In genomic region chr14:36194645-36195044, GRCh38 we compare ENCODE assay signal across 17 cellular contexts. TPM values are rescaled to one million over a fixed set of nuclear protein-coding genes. Genes with fewer than 3 reads are reported as not detected.
A peak's percentile ranks its signal among the peaks of the same experiment; 100 is the strongest.
DNase-seq lines count a peak whose midpoint lies in the region; ATAC-seq and TF ChIP-seq lines count a peak whose summit lies in the region.
"Had no signal": no experiment of that assay in that cellular context is flagged by ENCODE, and none has a peak within 500 bp of the region (broad histone marks: within the 10 kb centered on the region; RNA-seq: fewer than 3 reads in every experiment).

No MANE protein-coding gene starts in this region.

- BruUV-seq in Calu3 (replicated peaks; lab: Mats Ljungman, UMichigan): no TSS peak

- no peaks in the 10 kb centered on the region for H3K9me3 ChIP-seq in upper lobe of left lung
- H3K9me3 ChIP-seq: SK-N-SH had no signal

- no peaks in the 10 kb centered on the region for H3K27me3 ChIP-seq in upper lobe of left lung

- H3K36me3 Mint-ChIP-seq in Calu3 (ENCODE audit: insufficient read depth, unreplicated experiment): no peaks in the 10 kb centered on the region
- no peaks in the 10 kb centered on the region for H3K36me3 Mint-ChIP-seq in activated T-cell treated with anti-CD3 and anti-CD28 coated beads, Interleukin-2, amount 50 U/mL, for 24 hours (ENCODE audit: low read depth)
- H3K36me3 Mint-ChIP-seq: CD4-positive, CD25-positive, alpha-beta regulatory T cell had no signal

- no peak overlapping the region for H3K27ac ChIP-seq in upper lobe of left lung

- peaks cover 25% of the 10 kb centered on the region for H3K27me3 Mint-ChIP-seq in Calu3 (ENCODE audit: unreplicated experiment)
- peaks cover 14% of the 10 kb centered on the region for H3K27me3 Mint-ChIP-seq in activated T-cell treated with anti-CD3 and anti-CD28 coated beads, Interleukin-2, amount 50 U/mL, for 24 hours

- no peaks in the 10 kb centered on the region for H3K4me1 ChIP-seq in upper lobe of left lung

- DNase-seq in Calu3 (no peak), NCI-H1105 treated with DMSO at 0.1 percent for 48 hours (lab: John Stamatoyannopoulos, UW) (peak; percentile 89), NCI-H2029 treated with DMSO at 0.1 percent for 48 hours (lab: John Stamatoyannopoulos, UW) (peak; percentile 94), NCI-H69 (lab: John Stamatoyannopoulos, UW) (peak; percentile 99), AML-193 (lab: John Stamatoyannopoulos, UW) (no peak), upper lobe of left lung (no peak)
- no peak for DNase-seq in activated T-cell treated with anti-CD3 and anti-CD28 coated beads, Interleukin-2, amount 50 U/mL, for 24 hours
- DNase-seq in activated CD4-positive, alpha-beta T cell treated with anti-CD3 and anti-CD28 coated beads, Interleukin-2, amount 50 U/mL, for 1 hour: no peak
- DNase-seq: CD4-positive, CD25-positive, alpha-beta regulatory T cell; GOT3; Kasumi-1; NCI-H1930; SK-N-SH had no signal

- no peaks in the 10 kb centered on the region for H3K9me3 Mint-ChIP-seq in Calu3 (ENCODE audit: low read depth, unreplicated experiment)
- no peaks in the 10 kb centered on the region for H3K9me3 Mint-ChIP-seq in activated T-cell treated with anti-CD3 and anti-CD28 coated beads, Interleukin-2, amount 50 U/mL, for 24 hours

- TF ChIP-seq CTCF in Calu3 (IDR thresholded peaks at IDR 0.05; ENCODE audit: unreplicated experiment) (no peak), upper lobe of left lung (IDR thresholded peaks at IDR 0.05) (no peak)

- TF ChIP-seq EP300 in upper lobe of left lung (IDR thresholded peaks at IDR 0.05): no peak

- intact Hi-C loops in Calu3 (cut with micrococcal nuclease; ENCODE audit: unreplicated experiment): no loop called here

- H3K4me1 Mint-ChIP-seq in Calu3 (ENCODE audit: low read depth, unreplicated experiment): no peaks in the 10 kb centered on the region
- H3K4me1 Mint-ChIP-seq in activated T-cell treated with anti-CD3 and anti-CD28 coated beads, Interleukin-2, amount 50 U/mL, for 24 hours (ENCODE audit: low read depth): no peaks in the 10 kb centered on the region
- H3K4me1 Mint-ChIP-seq: CD4-positive, CD25-positive, alpha-beta regulatory T cell had no signal

- peak overlapping the region; percentile 59 for H3K27ac Mint-ChIP-seq in Calu3 (ENCODE audit: unreplicated experiment)
- H3K27ac Mint-ChIP-seq in activated T-cell treated with anti-CD3 and anti-CD28 coated beads, Interleukin-2, amount 50 U/mL, for 24 hours: no peak overlapping the region
- H3K27ac Mint-ChIP-seq: CD4-positive, CD25-positive, alpha-beta regulatory T cell had no signal

- CTCF ChIA-PET in Calu3 (lab: Charles Lee): no interaction called here

- 82 to 89% methylated on average over 4 of the region's 4 CpGs for WGBS in upper lobe of left lung, 2 donors

- no peak overlapping the region for H3K4me3 Mint-ChIP-seq in Calu3 (ENCODE audit: low read depth, unreplicated experiment)
- H3K4me3 Mint-ChIP-seq in activated T-cell treated with anti-CD3 and anti-CD28 coated beads, Interleukin-2, amount 50 U/mL, for 24 hours: no peak overlapping the region
- H3K4me3 Mint-ChIP-seq: CD4-positive, CD25-positive, alpha-beta regulatory T cell had no signal

- TF ChIP-seq POLR2A in upper lobe of left lung (IDR thresholded peaks at IDR 0.05): no peak

- no peak overlapping the region for H3K4me3 ChIP-seq in upper lobe of left lung

- no peaks in the 10 kb centered on the region for H3K36me3 ChIP-seq in upper lobe of left lung

- no peak for ATAC-seq in upper lobe of left lung (ENCODE audit: low FRiP score in 2 of 2)
- ATAC-seq: Panc1, Right ventricle myocardium inferior had no signal

RNA-seq across cellular contexts. Expression of gene PTCSC3, which starts 18.1 kb away (rescaled TPM):
- total RNA-seq in Calu3 (2022) (not detected in 2 replicates), upper lobe of left lung (1 to 10 TPM in 1 of 6 donors, under 1 TPM in 2, not detected in 3; 0.47 to 3.9 (median 0.83) TPM)
- total RNA-seq: CD4-positive, CD25-positive, alpha-beta regulatory T cell; Daoy; Right ventricle myocardium inferior; T-helper 1 cell treated with Interleukin-12 subunit alpha and Interleukin-12 subunit beta and Interleukin-4 antibody, amounts not matched to agents 30 ng/mL and 1 ng/mL, for 36 hours had no signal

Comparison
In these comparisons a context has a peak if more than half of its experiments do, and no peak if none do; other contexts are left out.
1. DNase-seq: peak in NCI-H1105 treated with DMSO at 0.1 percent for 48 hours (single experiment), NCI-H2029 treated with DMSO at 0.1 percent for 48 hours (single experiment) and NCI-H69 (single experiment); none in Calu3 (single experiment), activated T-cell treated with anti-CD3 and anti-CD28 coated beads, Interleukin-2, amount 50 U/mL, for 24 hours (single experiment), AML-193 (0 of 2), upper lobe of left lung (0 of 2) and activated CD4-positive, alpha-beta T cell treated with anti-CD3 and anti-CD28 coated beads, Interleukin-2, amount 50 U/mL, for 1 hour (single experiment).